ENCODE assay signal across 7 cellular contexts in the genomic region with DNA sequence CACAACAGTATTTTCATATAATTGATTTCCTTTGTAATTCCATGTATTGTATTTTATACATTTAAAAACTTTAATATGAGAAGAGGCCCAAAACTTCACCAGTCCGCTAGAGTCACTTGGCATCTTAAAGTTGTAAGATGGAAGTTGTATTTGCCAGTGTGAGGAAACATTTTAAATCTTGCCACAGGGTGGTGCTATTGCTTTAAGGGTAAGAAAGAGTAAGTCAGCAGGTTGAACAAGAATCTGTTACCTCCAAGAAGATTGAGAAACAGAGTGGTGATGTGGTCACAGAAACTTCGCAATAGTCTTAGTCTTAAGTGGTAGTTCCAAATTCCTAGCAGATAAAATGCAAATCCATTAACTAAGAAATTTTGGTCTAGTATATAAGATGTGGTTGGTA. TPM values are rescaled to one million over a fixed set of nuclear protein-coding genes. Genes with fewer than 3 reads are reported as not detected.
DNase-seq lines count a peak whose midpoint lies in the region; ATAC-seq lines count a peak whose summit lies in the region.

No MANE protein-coding gene starts in this region.

- H3K4me1 ChIP-seq in mesenchymal stem cell (ENCODE audit: control insufficient read depth, insufficient read depth, low read depth, low read length), result no peaks in the 10 kb centered on the region

- no peak overlapping the region for H2AK5ac ChIP-seq in mesenchymal stem cell (ENCODE audit: low read length, severe bottlenecking)

- no peak overlapping the region for H3K4ac ChIP-seq in mesenchymal stem cell (ENCODE audit: low read depth in 1 of 2, low read length in 2 of 2)

- no peaks in the 10 kb centered on the region for H3K79me1 ChIP-seq in mesenchymal stem cell (replicated peaks; ENCODE audit: low read length, poor library complexity, severe bottlenecking)

- H3K23ac ChIP-seq in mesenchymal stem cell (ENCODE audit: low read length in 2 of 2), result no peak overlapping the region

- H3K9me3 ChIP-seq in mesenchymal stem cell (ENCODE audit: control insufficient read depth, low read length), result no peaks in the 10 kb centered on the region

- H2BK12ac ChIP-seq in mesenchymal stem cell (ENCODE audit: low read length in 2 of 2), result no peak overlapping the region

- peak overlapping the region; percentile 24 for H3K9ac ChIP-seq in mesenchymal stem cell (ENCODE audit: low read length)

- no peak overlapping the region for H2AFZ ChIP-seq in mesenchymal stem cell (ENCODE audit: low read depth, low read length)

- H2BK120ac ChIP-seq in mesenchymal stem cell (ENCODE audit: low read depth, low read length), result no peak overlapping the region

- no peak overlapping the region for H2BK15ac ChIP-seq in mesenchymal stem cell (ENCODE audit: low read depth, poor library complexity, severe bottlenecking)

- DNase-seq in EH (ENCODE audit: low read depth), result peak; percentile 75
- peak; percentile 93 for DNase-seq in MV-4-11 (lab: John Stamatoyannopoulos, UW)
- peak; percentile 56 for DNase-seq in SK-N-DZ (ENCODE audit: low spot score)
- DNase-seq in effector CD4-positive, alpha-beta T cell, result peak; percentile 27
- DNase-seq in mesenchymal stem cell, result peak; percentile 89
- DNase-seq in ureter (ENCODE audit: low spot score), result peak; percentile 69

- H3K27ac ChIP-seq in mesenchymal stem cell (ENCODE audit: low read length, poor library complexity, severe bottlenecking), result no peak overlapping the region

- H3K36me3 ChIP-seq in mesenchymal stem cell (ENCODE audit: control insufficient read depth in 1 of 2, insufficient read depth in 2 of 2, low read depth in 1 of 2, low read length in 2 of 2), result no peaks in the 10 kb centered on the region

- 40% methylated on average over 1 of the region's 2 CpGs for WGBS in mesenchymal stem cell

- H3K18ac ChIP-seq in mesenchymal stem cell (ENCODE audit: low read depth in 1 of 2, low read length in 2 of 2), result no peak overlapping the region

- no peaks in the 10 kb centered on the region for H3K27me3 ChIP-seq in mesenchymal stem cell (ENCODE audit: control insufficient read depth in 1 of 2, insufficient read depth in 1 of 2, low read length in 2 of 2)

- peak; percentile 65 for ATAC-seq in GM21737 (IDR thresholded peaks at IDR 0.05; ENCODE audit: unreplicated experiment)

- H2BK5ac ChIP-seq in mesenchymal stem cell (ENCODE audit: low read depth, low read length, poor library complexity, severe bottlenecking), result no peak overlapping the region

- no peak overlapping the region for H3K14ac ChIP-seq in mesenchymal stem cell (ENCODE audit: low read length in 2 of 2)

- no peak overlapping the region for H3K4me2 ChIP-seq in mesenchymal stem cell (ENCODE audit: low read length, poor library complexity, severe bottlenecking)

- no peak overlapping the region for H3K4me3 ChIP-seq in mesenchymal stem cell (ENCODE audit: insufficient read depth in 1 of 2, low read depth in 1 of 2, low read length in 2 of 2)

- no peak overlapping the region for H4K8ac ChIP-seq in mesenchymal stem cell (ENCODE audit: low read length)

- no peak overlapping the region for H4K91ac ChIP-seq in mesenchymal stem cell (ENCODE audit: low read length)

RNA-seq across cellular contexts. Expression of a gene that starts 39.8 kb away (rescaled TPM):
- 22.8 and 23.3 TPM in 2 replicates for polyA plus RNA-seq in SK-N-DZ (2014; cell fraction: cytosol; rRNA removed)
- 10.2 and 16.3 TPM in 2 replicates for polyA plus RNA-seq in SK-N-DZ (2014; cell fraction: nucleus; rRNA removed)
- polyA plus RNA-seq in mesenchymal stem cell (2013, experiment 1 of 2), result 10.3 TPM
- polyA plus RNA-seq in mesenchymal stem cell (2013, experiment 2 of 2), result 10.8 TPM
- 14.7 TPM for total RNA-seq in ureter

Comparison
In these comparisons a context has a peak if more than half of its experiments do, and no peak if none do; other contexts are left out.
1. DNase-seq: peak in every context shown above with its lines; median percentile 93 in MV-4-11; 89 in mesenchymal stem cell; 75 in EH; 69 in ureter; 56 in SK-N-DZ; 27 in effector CD4-positive, alpha-beta T cell.